ENCODE assay signal across 1 cellular context in the genomic region with DNA sequence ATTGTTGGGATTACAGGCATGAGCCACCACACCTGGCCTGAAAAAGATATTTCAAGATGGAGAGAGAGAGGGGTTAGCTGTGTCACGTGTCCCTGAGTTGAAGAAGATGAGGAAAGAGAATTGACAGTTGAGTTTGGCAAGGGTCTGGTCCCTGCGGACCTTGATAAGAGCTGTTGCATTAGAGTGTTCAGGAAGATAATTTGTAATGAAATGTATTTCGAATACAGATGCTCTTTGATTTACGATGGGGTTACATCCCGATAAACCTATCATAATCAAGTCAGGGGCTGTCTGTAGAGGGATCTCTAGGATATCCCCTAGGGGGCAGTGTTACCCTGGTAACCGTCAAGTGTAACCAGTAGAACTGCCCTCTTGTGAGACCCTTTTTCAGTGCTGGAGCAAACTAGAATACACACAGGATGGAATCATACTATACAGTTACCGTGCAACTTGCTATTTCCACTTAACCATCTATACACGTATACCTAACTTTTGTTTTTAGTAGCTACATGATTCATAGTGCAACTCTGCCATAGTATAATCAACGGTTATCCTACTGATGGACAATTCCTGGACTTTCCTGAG.
TF ChIP-seq lines count a peak whose summit lies in the region.

No MANE protein-coding gene starts in this region.

TF ChIP-seq in endothelial cell of umbilical vein, 7 proteins besides CTCF, POLR2A, EP300 and RAD21:
- TF ChIP-seq EZH2 (IDR thresholded peaks at IDR 0.05; ENCODE audit: borderline replicate concordance, low read depth, low read length, severe bottlenecking) (no peak), MYC (IDR thresholded peaks at IDR 0.05; ENCODE audit: low read depth, low read length) (no peak), GATA2 (IDR thresholded peaks at IDR 0.05; ENCODE audit: insufficient read depth, insufficient read length, low read depth, low read length) (no peak), POLR2AphosphoS5 (IDR thresholded peaks at IDR 0.05; ENCODE audit: insufficient read depth, low read depth, low read length) (no peak), MAX (IDR thresholded peaks at IDR 0.05; ENCODE audit: insufficient read depth, insufficient read length) (no peak), JUN (IDR thresholded peaks at IDR 0.05; ENCODE audit: borderline replicate concordance, insufficient read depth, insufficient read length, low read depth) (no peak), FOS (IDR thresholded peaks at IDR 0.05; ENCODE audit: borderline replicate concordance, insufficient read depth, low read length) (no peak)
